8 cellular contexts compared by ENCODE assay signal in the genomic region with DNA sequence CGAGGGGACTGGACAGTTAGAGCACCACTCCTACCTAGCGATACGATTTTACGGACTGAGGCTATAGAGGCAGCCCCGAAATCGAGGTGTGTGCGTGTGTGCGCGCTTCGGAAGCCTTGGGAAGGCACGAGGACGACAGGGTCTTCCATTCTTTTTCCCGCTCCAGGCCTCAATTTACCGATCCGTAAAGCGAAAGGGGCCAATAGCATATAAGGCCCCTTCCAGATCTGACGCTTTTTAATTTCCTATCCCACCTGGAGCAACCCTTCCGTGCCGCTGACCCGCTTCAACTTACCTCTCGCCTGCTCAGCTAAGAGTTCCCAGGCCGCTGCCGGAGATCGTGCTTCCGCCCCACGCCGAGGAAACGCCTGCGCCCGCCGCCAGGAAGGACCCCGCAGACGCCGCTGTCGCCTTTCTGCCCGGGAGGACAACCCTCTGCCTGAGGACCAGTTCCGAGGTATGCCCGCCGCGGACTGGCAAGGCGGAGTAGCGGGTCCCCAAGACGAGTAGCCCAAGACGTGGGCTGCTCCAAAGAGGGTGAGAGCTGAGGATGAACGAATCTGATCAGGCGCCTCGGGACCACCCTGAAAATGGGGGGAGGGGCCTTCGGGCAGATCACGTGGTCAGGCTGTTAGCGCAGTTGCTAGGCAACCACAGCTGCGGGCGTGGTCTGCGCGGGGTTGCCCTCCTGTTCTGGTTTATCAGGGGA. TPM values are rescaled to one million over a fixed set of nuclear protein-coding genes. Genes with fewer than 3 reads are reported as not detected.
A peak's percentile ranks its signal among the peaks of the same experiment; 100 is the strongest.
DNase-seq lines count a peak whose midpoint lies in the region; ATAC-seq and TF ChIP-seq lines count a peak whose summit lies in the region.

Gene EFTUD2 (minus strand): TSS at position 372 of the 709 bp plus-strand sequence. CDS start 4,924 bp downstream, outside the sequence.

- H2BK120ac ChIP-seq in trophoblast cell (ENCODE audit: insufficient read depth, low read length, poor library complexity): peak within 1 kb of the TSS; percentile 82

- peak; percentile 89 to 94 for TF ChIP-seq EP300 in tibial nerve (IDR thresholded peaks at IDR 0.05)

- H3K27ac ChIP-seq in cardiac muscle cell (peak within 1 kb of the TSS; percentile 98), trophoblast cell (ENCODE audit: low read depth, low read length) (peak within 1 kb of the TSS; percentile 63), tibial nerve (peak within 1 kb of the TSS; percentile 88 to 99 (median 96))

- no peaks in the 10 kb centered on the region for H3K9me3 ChIP-seq in cardiac muscle cell (ENCODE audit: low read depth)
- no peaks in the 10 kb centered on the region for H3K9me3 ChIP-seq in trophoblast cell (ENCODE audit: insufficient read depth, low read depth, low read length)
- H3K9me3 ChIP-seq in tibial nerve: no peaks in the 10 kb centered on the region

- peak within 1 kb of the TSS; percentile 57 for H4K12ac ChIP-seq in trophoblast cell (ENCODE audit: low read depth, low read length)

- H3K27me3 ChIP-seq in cardiac muscle cell (no peaks in the 10 kb centered on the region), trophoblast cell (ENCODE audit: insufficient read depth, low read length) (no peaks in the 10 kb centered on the region), tibial nerve (no peaks in the 10 kb centered on the region)

- H2AK5ac ChIP-seq in trophoblast cell (ENCODE audit: low read length): no peak within 1 kb of the TSS

- H3K4ac ChIP-seq in trophoblast cell (ENCODE audit: low read depth, low read length): peak within 1 kb of the TSS; percentile 86

- WGBS in trophoblast cell (ENCODE audit: extremely low coverage, insufficient coverage, insufficient read length): no CpG with 5 or more reads among the region's 54 CpGs
- WGBS in tibial nerve, 2 donors: 0% methylated on average over 40 to 50 of the region's 54 CpGs

- H3K79me1 ChIP-seq in trophoblast cell (ENCODE audit: low read length): peaks cover 6% of the 10 kb centered on the region

- peaks cover 19% of the 10 kb centered on the region for H3K36me3 Mint-ChIP-seq in activated naive CD8-positive, alpha-beta T cell treated with anti-CD3 and anti-CD28 coated beads, Interleukin-2, amount 50 U/mL, for 24 hours (ENCODE audit: low read depth)

- H3K36me3 ChIP-seq in cardiac muscle cell: no peaks in the 10 kb centered on the region
- no peaks in the 10 kb centered on the region for H3K36me3 ChIP-seq in trophoblast cell (ENCODE audit: control insufficient read depth in 1 of 2, insufficient read depth in 2 of 2, low read length in 2 of 2)
- H3K36me3 ChIP-seq in tibial nerve: peaks cover 0 to 10% (median 0%) of the 10 kb centered on the region in 3 donors

- H3K4me2 ChIP-seq in trophoblast cell (ENCODE audit: low read length): peak within 1 kb of the TSS; percentile 93

- H3K14ac ChIP-seq in trophoblast cell (ENCODE audit: low read length): peak within 1 kb of the TSS; percentile 72

- peak; percentile 74 for DNase-seq in GM04504 (ENCODE audit: low read depth)
- DNase-seq in NCI-H1436 (lab: John Stamatoyannopoulos, UW): peak; percentile 93
- DNase-seq in SW480 (ENCODE audit: low spot score): peak; percentile 89
- DNase-seq in activated naive CD8-positive, alpha-beta T cell treated with anti-CD3 and anti-CD28 coated beads, Interleukin-2, amount 50 U/mL, for 24 hours: peak; percentile 94
- DNase-seq in cardiac muscle cell (ENCODE audit: low read depth in 1 of 2, low spot score in 1 of 2): peak; percentile 91 to 93
- DNase-seq in trophoblast cell: peak; percentile 78 to 89
- DNase-seq in tibial nerve (ENCODE audit: low spot score in 2 of 2): peak; percentile 88 to 92

- no peak within 1 kb of the TSS for H3K23ac ChIP-seq in trophoblast cell (ENCODE audit: low read length)

- peak within 1 kb of the TSS; percentile 98 for H2BK5ac ChIP-seq in trophoblast cell (ENCODE audit: low read depth, low read length, poor library complexity)

- peak within 1 kb of the TSS; percentile 100 for H3K27ac Mint-ChIP-seq in activated naive CD8-positive, alpha-beta T cell treated with anti-CD3 and anti-CD28 coated beads, Interleukin-2, amount 50 U/mL, for 24 hours

- H2AFZ ChIP-seq in trophoblast cell (ENCODE audit: insufficient read depth, low read length, poor library complexity): peak within 1 kb of the TSS; percentile 74

- TF ChIP-seq CTCF in cardiac muscle cell (IDR thresholded peaks at IDR 0.05; ENCODE audit: low read depth, low read length) (no peak), tibial nerve (IDR thresholded peaks at IDR 0.05) (peak in 2 of 5 experiments; percentile 72 to 75)

- no peaks in the 10 kb centered on the region for H3K27me3 Mint-ChIP-seq in activated naive CD8-positive, alpha-beta T cell treated with anti-CD3 and anti-CD28 coated beads, Interleukin-2, amount 50 U/mL, for 24 hours

- H3K9me3 Mint-ChIP-seq in activated naive CD8-positive, alpha-beta T cell treated with anti-CD3 and anti-CD28 coated beads, Interleukin-2, amount 50 U/mL, for 24 hours: no peaks in the 10 kb centered on the region

- H3K4me3 Mint-ChIP-seq in activated naive CD8-positive, alpha-beta T cell treated with anti-CD3 and anti-CD28 coated beads, Interleukin-2, amount 50 U/mL, for 24 hours: peak within 1 kb of the TSS; percentile 90

- H3K79me2 ChIP-seq in trophoblast cell (ENCODE audit: control insufficient read depth, insufficient read depth, low read length, poor library complexity): peaks cover 1% of the 10 kb centered on the region

- peak within 1 kb of the TSS; percentile 89 for H4K8ac ChIP-seq in trophoblast cell (ENCODE audit: low read depth, low read length)

- H3K4me3 ChIP-seq in cardiac muscle cell: peak within 1 kb of the TSS; percentile 85
- peak within 1 kb of the TSS; percentile 84 for H3K4me3 ChIP-seq in trophoblast cell (ENCODE audit: low read depth, low read length)
- peak within 1 kb of the TSS; percentile 72 to 83 (median 78) for H3K4me3 ChIP-seq in tibial nerve

- H4K91ac ChIP-seq in trophoblast cell (ENCODE audit: low read depth, low read length): peak within 1 kb of the TSS; percentile 96

- peaks cover 37% of the 10 kb centered on the region for H3K4me1 Mint-ChIP-seq in activated naive CD8-positive, alpha-beta T cell treated with anti-CD3 and anti-CD28 coated beads, Interleukin-2, amount 50 U/mL, for 24 hours

- H3K4me1 ChIP-seq in cardiac muscle cell (ENCODE audit: low read depth) (peaks cover 6% of the 10 kb centered on the region), trophoblast cell (ENCODE audit: control insufficient read depth in 1 of 2, insufficient read depth in 2 of 2, low read length in 2 of 2) (peaks cover 2% of the 10 kb centered on the region in 2 experiments), tibial nerve (peaks cover 0 to 48% (median 26%) of the 10 kb centered on the region in 4 donors)

- peak; percentile 80 for ATAC-seq in HG02678 (IDR thresholded peaks at IDR 0.05; ENCODE audit: unreplicated experiment)
- ATAC-seq in activated naive CD8-positive, alpha-beta T cell treated with anti-CD3 and anti-CD28 coated beads, Interleukin-2, amount 50 U/mL, for 24 hours: peak; percentile 88

- no peak within 1 kb of the TSS for H2BK12ac ChIP-seq in trophoblast cell (ENCODE audit: low read length)

- H3K18ac ChIP-seq in trophoblast cell (ENCODE audit: low read length): peak within 1 kb of the TSS; percentile 68

- no peak for TF ChIP-seq POLR2A in tibial nerve (IDR thresholded peaks at IDR 0.05)

- H3K9ac ChIP-seq in trophoblast cell (ENCODE audit: low read length): peak within 1 kb of the TSS; percentile 75

RNA-seq across cellular contexts. Expression of gene EFTUD2, which starts in this region (rescaled TPM):
- total RNA-seq in cardiac muscle cell (101 and 151 TPM in 2 replicates), tibial nerve (100 to 1,000 TPM in 1 of 4 donors, 10 to 100 TPM in 3; 48.9 to 137 (median 57.0) TPM)
- polyA plus RNA-seq in cardiac muscle cell: 105 and 141 TPM in 2 replicates
- polyA plus RNA-seq in trophoblast cell (2013): 51.3 and 52.9 TPM in 2 replicates

Comparison
In these comparisons a context has a peak if more than half of its experiments do, and no peak if none do; other contexts are left out.
1. Peak in every context shown above with its lines: DNase-seq, ATAC-seq, H3K4me3 ChIP-seq and H3K27ac ChIP-seq.